In the genomic region with DNA sequence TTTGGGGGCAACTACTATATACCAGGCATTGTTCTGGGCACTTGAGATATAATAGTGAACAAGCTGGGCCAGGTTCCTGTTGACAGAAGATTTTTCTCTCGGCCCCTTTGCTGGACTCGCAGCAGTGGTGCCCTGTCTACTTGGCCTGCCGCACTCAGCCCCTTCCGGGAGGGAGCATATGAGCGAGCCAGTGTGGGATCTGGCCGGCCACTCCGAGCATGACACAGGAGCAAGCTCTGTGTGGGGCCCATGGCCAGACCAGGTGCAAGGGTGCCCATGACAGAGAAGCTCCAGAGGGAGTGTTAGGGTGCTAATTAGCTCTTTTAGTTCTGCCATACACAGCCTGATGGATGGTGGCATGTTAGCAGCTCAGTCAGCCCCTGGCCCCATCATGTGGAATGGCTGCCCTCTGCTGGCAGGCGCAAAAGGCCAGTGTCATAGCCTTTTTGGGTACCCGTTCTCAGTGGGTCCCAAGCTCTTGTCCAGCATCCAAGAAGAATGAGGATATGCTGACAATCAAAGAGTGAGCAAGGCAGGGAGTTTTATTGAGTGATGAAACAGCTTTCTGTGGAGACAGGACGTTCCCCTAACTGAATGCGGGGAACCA, we compare ENCODE assay signal across 7 cellular contexts. TPM values are rescaled to one million over a fixed set of nuclear protein-coding genes. Genes with fewer than 3 reads are reported as not detected.
DNase-seq lines count a peak whose midpoint lies in the region; FAIRE-seq and TF ChIP-seq lines count a peak whose summit lies in the region.

No MANE protein-coding gene starts in this region.

- H4K20me1 ChIP-seq in neural progenitor cell (ENCODE audit: low read depth) = no peaks in the 10 kb centered on the region

- TF ChIP-seq CTCF in GM12874 (IDR thresholded peaks at IDR 0.05; ENCODE audit: insufficient read depth, low read depth, low read length) (peak; percentile 51), neural progenitor cell (IDR thresholded peaks at IDR 0.05) (peak; percentile 75), mesothelial cell of epicardium (IDR thresholded peaks at IDR 0.05; ENCODE audit: unreplicated experiment) (no peak)

- H3K4me1 Mint-ChIP-seq in neural progenitor cell (no peaks in the 10 kb centered on the region), mesothelial cell of epicardium (no peaks in the 10 kb centered on the region)

- H3K27ac ChIP-seq in neural progenitor cell = no peak overlapping the region

- H3K4me3 Mint-ChIP-seq in neural progenitor cell (no peak overlapping the region), mesothelial cell of epicardium (no peak overlapping the region)

- no peak overlapping the region for H3K4me3 ChIP-seq in MG63
- no peak overlapping the region for H3K4me3 ChIP-seq in neural progenitor cell

- no peak overlapping the region for H3K9ac ChIP-seq in neural progenitor cell

- H3K9me3 ChIP-seq in MG63 (no peaks in the 10 kb centered on the region), neural progenitor cell (ENCODE audit: low read depth) (no peaks in the 10 kb centered on the region)

- no peaks in the 10 kb centered on the region for H3K9me3 Mint-ChIP-seq in neural progenitor cell
- no peaks in the 10 kb centered on the region for H3K9me3 Mint-ChIP-seq in mesothelial cell of epicardium

- H3F3A ChIP-seq in neural progenitor cell (ENCODE audit: low read depth) = no peaks in the 10 kb centered on the region

- H3K36me3 Mint-ChIP-seq in neural progenitor cell = no peaks in the 10 kb centered on the region
- no peaks in the 10 kb centered on the region for H3K36me3 Mint-ChIP-seq in mesothelial cell of epicardium

- no peak overlapping the region for H2AFZ ChIP-seq in neural progenitor cell (replicated peaks)

- peaks cover 2% of the 10 kb centered on the region for H3K27me3 Mint-ChIP-seq in neural progenitor cell (ENCODE audit: insufficient read depth, low read depth)
- no peaks in the 10 kb centered on the region for H3K27me3 Mint-ChIP-seq in mesothelial cell of epicardium (ENCODE audit: low read depth)

- no peak for FAIRE-seq in GM19239 (lab: Jason Lieb, UNC)

- H3K4me1 ChIP-seq in neural progenitor cell = no peaks in the 10 kb centered on the region

- H3K36me3 ChIP-seq in MG63 (no peaks in the 10 kb centered on the region), neural progenitor cell (no peaks in the 10 kb centered on the region)

- DNase-seq in MG63 (peak; percentile 26), dermis blood vessel endothelial cell (peak; percentile 78), neural progenitor cell (ENCODE audit: low spot score) (peak; percentile 64), NCI-H1930 (lab: John Stamatoyannopoulos, UW) (no peak), GM19239 (ENCODE audit: insufficient read length, low spot score) (no peak), mesothelial cell of epicardium (ENCODE audit: low spot score in 2 of 2, unreplicated experiment in 2 of 2) (no peak)

- no peaks in the 10 kb centered on the region for H3K27me3 ChIP-seq in MG63
- H3K27me3 ChIP-seq in neural progenitor cell = no peaks in the 10 kb centered on the region

- H3K79me2 ChIP-seq in neural progenitor cell (ENCODE audit: low read depth) = no peaks in the 10 kb centered on the region

- no peak overlapping the region for H3K4me2 ChIP-seq in neural progenitor cell

- H3K27ac Mint-ChIP-seq in neural progenitor cell = no peak overlapping the region
- H3K27ac Mint-ChIP-seq in mesothelial cell of epicardium = no peak overlapping the region

RNA-seq across cellular contexts. Expression of gene KIF4B, which starts 9.3 kb away (rescaled TPM):
- 0.03 and 0.10 TPM in 2 replicates for total RNA-seq in MG63 (2014; rRNA removed; shearing (Covaris generic); ENCODE audit: low replicate concordance)
- total RNA-seq in dermis blood vessel endothelial cell (0.17 and 0.42 TPM in 2 replicates), neural progenitor cell (ENCODE audit: low replicate concordance) (0.12 TPM in 1 of 2 replicates, not detected in the other), mesothelial cell of epicardium (0.07 to 0.11 TPM in 2 of 3 replicates, not detected in the other)

Comparison
In these comparisons a context has a peak if more than half of its experiments do, and no peak if none do; other contexts are left out.
1. DNase-seq: peak in MG63 (single experiment), dermis blood vessel endothelial cell (single experiment) and neural progenitor cell (single experiment); none in NCI-H1930 (0 of 2), GM19239 (single experiment) and mesothelial cell of epicardium (0 of 2).